ENCODE assay signal across 1 cellular context in genomic region chr14:20613094-20614037, GRCh38.
TF ChIP-seq lines count a peak whose summit lies in the region.

No MANE protein-coding gene starts in this region.

TF ChIP-seq in K562, 482 proteins besides CTCF, POLR2A, EP300 and RAD21 (continued from another document):
- TF ChIP-seq MGA (IDR thresholded peaks at IDR 0.05), result peak; percentile 54
- 0 out of 2 replicates have a peak, but pooled peaks have one; percentile 53 for TF ChIP-seq TOE1 (IDR thresholded peaks at IDR 0.05; ENCODE audit: borderline replicate concordance)
- no peak for TF ChIP-seq TOE1 (CRISPR knock-in tag; IDR thresholded peaks at IDR 0.05; ENCODE audit: borderline replicate concordance, low read depth)
- peak; percentile 50; the same call in 1 of the 2 replicates for TF ChIP-seq NFIC (IDR thresholded peaks at IDR 0.05)
- TF ChIP-seq ARNT (IDR thresholded peaks at IDR 0.05), result peak; percentile 30 to 38; a peak in 1 of 4 replicates
- TF ChIP-seq KLF1 (tag; IDR thresholded peaks at IDR 0.05), result 0 out of 2 replicates have a peak, but pooled peaks have one; percentile 28
- TF ChIP-seq JUND (IDR thresholded peaks at IDR 0.05; ENCODE audit: borderline replicate concordance, low read depth, low read length), result peak; percentile 20; the same call in 1 of the 2 replicates
- peak; percentile 9; the same call in 1 of the 3 replicates for TF ChIP-seq JUND (tag; IDR thresholded peaks at IDR 0.05; ENCODE audit: borderline replicate concordance, low read depth, low read length)
- TF ChIP-seq FOSL1 (tag; conservative IDR thresholded peaks at IDR 0.05), result peak; percentile 28; the same call in 1 of the 2 replicates
- TF ChIP-seq, protein P1, sequence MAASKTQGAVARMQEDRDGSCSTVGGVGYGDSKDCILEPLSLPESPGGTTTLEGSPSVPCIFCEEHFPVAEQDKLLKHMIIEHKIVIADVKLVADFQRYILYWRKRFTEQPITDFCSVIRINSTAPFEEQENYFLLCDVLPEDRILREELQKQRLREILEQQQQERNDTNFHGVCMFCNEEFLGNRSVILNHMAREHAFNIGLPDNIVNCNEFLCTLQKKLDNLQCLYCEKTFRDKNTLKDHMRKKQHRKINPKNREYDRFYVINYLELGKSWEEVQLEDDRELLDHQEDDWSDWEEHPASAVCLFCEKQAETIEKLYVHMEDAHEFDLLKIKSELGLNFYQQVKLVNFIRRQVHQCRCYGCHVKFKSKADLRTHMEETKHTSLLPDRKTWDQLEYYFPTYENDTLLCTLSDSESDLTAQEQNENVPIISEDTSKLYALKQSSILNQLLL (CRISPR knock-in tag; IDR thresholded peaks at IDR 0.05; ENCODE audit: borderline replicate concordance), result no peak
- TF ChIP-seq CHD2 (IDR thresholded peaks at IDR 0.05; ENCODE audit: low read depth, low read length), result 0 out of 2 replicates have a peak, but pooled peaks have one; percentile 13
- TF ChIP-seq CREM (IDR thresholded peaks at IDR 0.05; ENCODE audit: low read depth), result peak; percentile 50; the same call in 1 of the 2 replicates
- TF ChIP-seq, protein P2, sequence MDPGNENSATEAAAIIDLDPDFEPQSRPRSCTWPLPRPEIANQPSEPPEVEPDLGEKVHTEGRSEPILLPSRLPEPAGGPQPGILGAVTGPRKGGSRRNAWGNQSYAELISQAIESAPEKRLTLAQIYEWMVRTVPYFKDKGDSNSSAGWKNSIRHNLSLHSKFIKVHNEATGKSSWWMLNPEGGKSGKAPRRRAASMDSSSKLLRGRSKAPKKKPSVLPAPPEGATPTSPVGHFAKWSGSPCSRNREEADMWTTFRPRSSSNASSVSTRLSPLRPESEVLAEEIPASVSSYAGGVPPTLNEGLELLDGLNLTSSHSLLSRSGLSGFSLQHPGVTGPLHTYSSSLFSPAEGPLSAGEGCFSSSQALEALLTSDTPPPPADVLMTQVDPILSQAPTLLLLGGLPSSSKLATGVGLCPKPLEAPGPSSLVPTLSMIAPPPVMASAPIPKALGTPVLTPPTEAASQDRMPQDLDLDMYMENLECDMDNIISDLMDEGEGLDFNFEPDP (CRISPR knock-in tag; IDR thresholded peaks at IDR 0.05), result no peak
- TF ChIP-seq, protein P3, sequence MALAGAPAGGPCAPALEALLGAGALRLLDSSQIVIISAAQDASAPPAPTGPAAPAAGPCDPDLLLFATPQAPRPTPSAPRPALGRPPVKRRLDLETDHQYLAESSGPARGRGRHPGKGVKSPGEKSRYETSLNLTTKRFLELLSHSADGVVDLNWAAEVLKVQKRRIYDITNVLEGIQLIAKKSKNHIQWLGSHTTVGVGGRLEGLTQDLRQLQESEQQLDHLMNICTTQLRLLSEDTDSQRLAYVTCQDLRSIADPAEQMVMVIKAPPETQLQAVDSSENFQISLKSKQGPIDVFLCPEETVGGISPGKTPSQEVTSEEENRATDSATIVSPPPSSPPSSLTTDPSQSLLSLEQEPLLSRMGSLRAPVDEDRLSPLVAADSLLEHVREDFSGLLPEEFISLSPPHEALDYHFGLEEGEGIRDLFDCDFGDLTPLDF (CRISPR knock-in tag; IDR thresholded peaks at IDR 0.05), result no peak
- TF ChIP-seq ZNF644 (tag; IDR thresholded peaks at IDR 0.05; ENCODE audit: low read depth), result no peak
- peak in 1 of 2 experiments; percentile 54; a peak in 2 of 4 replicates for TF ChIP-seq TBL1XR1 (IDR thresholded peaks at IDR 0.05; ENCODE audit: low read length in 2 of 2)
- no peak for TF ChIP-seq ATF1 (CRISPR knock-in tag; IDR thresholded peaks at IDR 0.05)
- peak; percentile 74 for TF ChIP-seq ATF1 (tag; IDR thresholded peaks at IDR 0.05)
